ENCODE assay signal across 10 cellular contexts in the genomic region with DNA sequence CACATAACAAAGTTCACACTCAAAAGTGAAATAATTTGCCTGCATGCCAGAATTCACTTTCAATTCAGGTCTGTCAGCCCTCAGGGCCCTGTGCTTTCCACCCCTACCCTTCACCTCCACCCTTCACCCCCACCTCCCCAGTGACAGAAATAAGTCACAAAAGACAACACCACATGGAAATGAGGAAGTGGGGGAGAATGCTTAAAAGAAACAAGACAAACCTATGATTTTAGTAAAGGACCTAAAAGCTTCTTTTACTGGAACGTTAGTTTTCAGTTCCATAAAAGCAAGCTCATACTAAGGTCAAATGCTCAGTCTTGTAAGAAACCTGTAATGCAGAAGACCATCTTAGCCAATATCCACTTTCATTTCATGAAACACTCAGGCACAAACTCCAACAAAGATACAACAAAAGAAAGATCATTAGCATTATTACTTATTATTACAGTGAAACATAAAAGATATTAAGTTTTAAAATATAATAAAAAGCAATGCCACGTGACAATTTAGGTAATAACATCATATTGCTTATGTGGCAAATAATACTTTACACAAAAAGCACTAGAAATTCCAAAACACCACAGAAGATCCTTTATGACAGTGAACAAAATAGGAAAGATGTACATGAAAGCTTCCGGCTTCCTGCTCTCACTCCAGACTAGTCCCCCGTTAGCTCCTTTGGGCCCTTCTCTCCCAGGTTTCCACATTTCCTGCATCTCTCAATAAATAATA.
DNase-seq lines count a peak whose midpoint lies in the region; ATAC-seq and TF ChIP-seq lines count a peak whose summit lies in the region.
"Had no signal": no experiment of that assay in that cellular context is flagged by ENCODE, and none has a peak within 500 bp of the region (broad histone marks: within the 10 kb centered on the region; RNA-seq: fewer than 3 reads in every experiment).

No MANE protein-coding gene starts in this region.

- no peak overlapping the region for H4K5ac ChIP-seq in mesendoderm (ENCODE audit: low read length)

- no peak overlapping the region for H2AK5ac ChIP-seq in mesendoderm (ENCODE audit: low read length)

- POLR2A ChIA-PET in activated CD4-positive, alpha-beta T cell treated with anti-CD3 and anti-CD28 coated beads for 36 hours (lab: Charles Lee), result no interaction called here

- H3K79me2 ChIP-seq in mesendoderm (ENCODE audit: control insufficient read depth, insufficient read depth, low read length), result no peaks in the 10 kb centered on the region

- H2BK5ac ChIP-seq in mesendoderm (ENCODE audit: low read length), result no peak overlapping the region

- no peak for TF ChIP-seq CTCF in left lung (IDR thresholded peaks at IDR 0.05)

- no peak overlapping the region for H3K23ac ChIP-seq in mesendoderm (ENCODE audit: low read length)

- H3K27ac ChIP-seq in mesendoderm (ENCODE audit: low read depth, low read length), result no peak overlapping the region
- no peak overlapping the region for H3K27ac ChIP-seq in left lung
- H3K27ac ChIP-seq: 22Rv1 had no signal

- no peak overlapping the region for H3K9ac ChIP-seq in mesendoderm (ENCODE audit: low read length)

- no peak overlapping the region for H4K8ac ChIP-seq in mesendoderm (ENCODE audit: low read depth, low read length)

- intact Hi-C loops in activated CD4-positive, alpha-beta T cell treated with anti-CD3 and anti-CD28 coated beads for 36 hours (cut with DNase I, micrococcal nuclease), result no loop called here
- intact Hi-C loops in left lung (cut with DNase I), result no loop called here

- peaks cover 28% of the 10 kb centered on the region for H3K36me3 Mint-ChIP-seq in activated CD4-positive, alpha-beta T cell treated with anti-CD3 and anti-CD28 coated beads for 36 hours (ENCODE audit: low read depth)

- H3K4me1 Mint-ChIP-seq in activated CD4-positive, alpha-beta T cell treated with anti-CD3 and anti-CD28 coated beads for 36 hours, result peaks cover 47% of the 10 kb centered on the region

- H3K27me3 Mint-ChIP-seq in activated CD4-positive, alpha-beta T cell treated with anti-CD3 and anti-CD28 coated beads for 36 hours, result no peaks in the 10 kb centered on the region
- H3K27me3 Mint-ChIP-seq: activated naive CD8-positive, alpha-beta T cell treated with anti-CD3 and anti-CD28 coated beads, Interleukin-2, amount 10 ng/mL, durations not matched to agents 7 days and 5 days had no signal

- peaks cover 2% of the 10 kb centered on the region for H3K79me1 ChIP-seq in mesendoderm (ENCODE audit: low read length)

- no peak overlapping the region for H2BK120ac ChIP-seq in mesendoderm (ENCODE audit: low read depth, low read length)

- no peak overlapping the region for H3K4me3 Mint-ChIP-seq in activated CD4-positive, alpha-beta T cell treated with anti-CD3 and anti-CD28 coated beads for 36 hours
- H3K4me3 Mint-ChIP-seq: activated naive CD8-positive, alpha-beta T cell treated with anti-CD3 and anti-CD28 coated beads, Interleukin-2, amount 10 ng/mL, durations not matched to agents 7 days and 5 days had no signal

- no peaks in the 10 kb centered on the region for H3K4me1 ChIP-seq in mesendoderm (ENCODE audit: control insufficient read depth, low read depth, low read length)
- no peaks in the 10 kb centered on the region for H3K4me1 ChIP-seq in left lung
- H3K4me1 ChIP-seq in HAP-1, result no peaks in the 10 kb centered on the region

- H3K9me3 Mint-ChIP-seq in activated CD4-positive, alpha-beta T cell treated with anti-CD3 and anti-CD28 coated beads for 36 hours (ENCODE audit: low read depth), result peaks cover 3% of the 10 kb centered on the region

- no peak overlapping the region for H3K4me2 ChIP-seq in mesendoderm (ENCODE audit: low read length)

- no peak overlapping the region for H3K4ac ChIP-seq in mesendoderm (ENCODE audit: low read depth, low read length)

- no peak overlapping the region for H3K18ac ChIP-seq in mesendoderm (ENCODE audit: low read length)

- H2BK15ac ChIP-seq in mesendoderm (replicated peaks; ENCODE audit: low read depth), result no peak overlapping the region

- H3K9me3 ChIP-seq in left lung (no peaks in the 10 kb centered on the region), HAP-1 (no peaks in the 10 kb centered on the region)

- in situ Hi-C loops in KBM-7 (cut with MboI; ENCODE audit: low pct_unique_long_range_greater_than_20kb, low sequenced_read_pairs) (no loop called here), HAP-1 (cut with MboI; ENCODE audit: low sequenced_read_pairs) (no loop called here)

- H3K56ac ChIP-seq in mesendoderm (ENCODE audit: low read length), result no peak overlapping the region

- peak overlapping the region; percentile 63 for H3K27ac Mint-ChIP-seq in activated CD4-positive, alpha-beta T cell treated with anti-CD3 and anti-CD28 coated beads for 36 hours
- H3K27ac Mint-ChIP-seq: activated naive CD8-positive, alpha-beta T cell treated with anti-CD3 and anti-CD28 coated beads, Interleukin-2, amount 10 ng/mL, durations not matched to agents 7 days and 5 days had no signal

- peak; percentile 67 for DNase-seq in activated CD4-positive, alpha-beta T cell treated with anti-CD3 and anti-CD28 coated beads for 36 hours
- no peak for DNase-seq in activated CD4-positive, alpha-beta T cell treated with anti-CD3 and anti-CD28 coated beads, Interleukin-2, amount 50 U/mL, for 4 hours
- DNase-seq in KBM-7 (peak; percentile 72), mesendoderm (peak; percentile 21), left lung (no peak), NCI-H510A (lab: John Stamatoyannopoulos, UW) (no peak), HAP-1 (ENCODE audit: low spot score in 2 of 2) (no peak)
- DNase-seq: activated naive CD8-positive, alpha-beta T cell treated with anti-CD3 and anti-CD28 coated beads, Interleukin-2, amount 10 ng/mL, durations not matched to agents 7 days and 5 days had no signal

- no peaks in the 10 kb centered on the region for H3K36me3 ChIP-seq in mesendoderm (ENCODE audit: control insufficient read depth, insufficient read depth, low read length)
- peaks cover 0 to 6% of the 10 kb centered on the region in 2 donors for H3K36me3 ChIP-seq in left lung
- H3K36me3 ChIP-seq in HAP-1 (replicated peaks), result no peaks in the 10 kb centered on the region

- no peak overlapping the region for H3K4me3 ChIP-seq in mesendoderm (ENCODE audit: low read length)
- H3K4me3 ChIP-seq in left lung, result no peak overlapping the region
- no peak overlapping the region for H3K4me3 ChIP-seq in HAP-1

- CTCF ChIA-PET in activated CD4-positive, alpha-beta T cell treated with anti-CD3 and anti-CD28 coated beads for 36 hours (lab: Charles Lee), result interaction anchor here (1.0 to 1.8 kb wide), 4 partner anchors 11 to 61 kb away, joined by 3 to 5 read pairs (median 4); no protein-coding TSS in a partner anchor

- peak; percentile 34 for ATAC-seq in activated CD4-positive, alpha-beta T cell treated with anti-CD3 and anti-CD28 coated beads for 36 hours
- ATAC-seq in HG02623 (IDR thresholded peaks at IDR 0.05; ENCODE audit: unreplicated experiment) (peak; percentile 91), left lung (no peak)

- WGBS in mesendoderm (ENCODE audit: extremely low coverage, insufficient coverage, low lambda C conversion rate), result no CpG with 5 or more reads among the region's 4 CpGs

- no peaks in the 10 kb centered on the region for H3K27me3 ChIP-seq in mesendoderm (ENCODE audit: insufficient read depth, low read length, poor library complexity)
- no peaks in the 10 kb centered on the region for H3K27me3 ChIP-seq in left lung
- no peaks in the 10 kb centered on the region for H3K27me3 ChIP-seq in HAP-1 (ENCODE audit: low read depth)

Comparison
In these comparisons a context has a peak if more than half of its experiments do, and no peak if none do; other contexts are left out.
1. DNase-seq: peak in activated CD4-positive, alpha-beta T cell treated with anti-CD3 and anti-CD28 coated beads for 36 hours (single experiment), KBM-7 (single experiment) and mesendoderm (single experiment); none in activated CD4-positive, alpha-beta T cell treated with anti-CD3 and anti-CD28 coated beads, Interleukin-2, amount 50 U/mL, for 4 hours (0 of 2), left lung (0 of 2), NCI-H510A (single experiment) and HAP-1 (0 of 2).